Comparison of ENCODE assay signal across 26 cellular contexts in genomic region chr5:1544294-1545010, GRCh38. TPM values are rescaled to one million over a fixed set of nuclear protein-coding genes. Genes with fewer than 3 reads are reported as not detected.
DNase-seq lines count a peak whose midpoint lies in the region; ATAC-seq and TF ChIP-seq lines count a peak whose summit lies in the region.
"Had no signal": no experiment of that assay in that cellular context is flagged by ENCODE, and none has a peak within 500 bp of the region (broad histone marks: within the 10 kb centered on the region; RNA-seq: fewer than 3 reads in every experiment).

No MANE protein-coding gene starts in this region.

- H3K9me3 ChIP-seq in osteoblast (ENCODE audit: low read depth, low read length) = no peaks in the 10 kb centered on the region
- H3K9me3 ChIP-seq: esophagus squamous epithelium, gastrocnemius medialis, ovary had no signal

- H3K4me1 ChIP-seq in osteoblast (ENCODE audit: insufficient read depth, low read length) = peaks cover 7% of the 10 kb centered on the region
- H3K4me1 ChIP-seq: gastrocnemius medialis had no signal

- no peaks in the 10 kb centered on the region for H3K36me3 ChIP-seq in osteoblast (ENCODE audit: insufficient read depth, low read length)
- H3K36me3 ChIP-seq: esophagus squamous epithelium, gastrocnemius medialis, ovary had no signal

- TF ChIP-seq CTCF in GM13976 (IDR thresholded peaks at IDR 0.05; ENCODE audit: borderline replicate concordance, control extremely low read depth, extremely low read depth, insufficient read depth, missing control alignments) = no peak
- TF ChIP-seq CTCF in coronary artery (IDR thresholded peaks at IDR 0.05) = no peak
- no peak for TF ChIP-seq CTCF in osteoblast (IDR thresholded peaks at IDR 0.05; ENCODE audit: extremely low read depth, low read depth, low read length)

- H3K27ac ChIP-seq in coronary artery (peak overlapping the region in 1 of 2 donors; percentile 43), osteoblast (ENCODE audit: low read depth, low read length) (no peak overlapping the region)
- H3K27ac ChIP-seq: gastrocnemius medialis, ovary had no signal

- H3K4me2 ChIP-seq in osteoblast (ENCODE audit: insufficient read depth, low read length) = no peak overlapping the region

- peaks cover 21% of the 10 kb centered on the region for H3K27me3 ChIP-seq in osteoblast (ENCODE audit: insufficient read depth, low read length)
- H3K27me3 ChIP-seq: ovary had no signal

- no peaks in the 10 kb centered on the region for H3K79me2 ChIP-seq in osteoblast (ENCODE audit: insufficient read depth, low read length)

- H4K20me1 ChIP-seq in osteoblast (ENCODE audit: insufficient read depth, low read length) = no peaks in the 10 kb centered on the region

- in situ Hi-C loops in GM13976 (cut with MboI; ENCODE audit: low sequenced_read_pairs, unreplicated experiment) = no loop called here

- DNase-seq in 8988T = peak; percentile 18
- DNase-seq in GM13976 (ENCODE audit: low spot score) = peak; percentile 14
- peak; percentile 55 for DNase-seq in coronary artery (ENCODE audit: low spot score)
- DNase-seq in osteoblast (ENCODE audit: insufficient read length, low spot score, missing footprints) = peak; percentile 56
- no peak for DNase-seq in activated naive CD4-positive, alpha-beta T cell (lab: John Stamatoyannopoulos, UW)
- DNase-seq in NOMO-1 treated with dmso at 0.1 percent for 144 hours (lab: John Stamatoyannopoulos, UW; ENCODE audit: unreplicated experiment) = no peak
- no peak for DNase-seq in GDM1 (lab: John Stamatoyannopoulos, UW)
- DNase-seq: CD4-positive, CD25-positive, alpha-beta regulatory T cell; DMS153; effector memory CD4-positive, alpha-beta T cell; esophagus squamous epithelium; gastrocnemius medialis; mesenchymal stem cell; MM.1S; naive B cell; NCI-H1694; NCI-H69; ovary; stimulated activated CD4-positive, alpha-beta T cell treated with anti-CD3 and anti-CD28 coated beads, Interleukin-15, amount 100 ng/mL, for 24 hours; T1000 had no signal

- ATAC-seq in GM18498 (IDR thresholded peaks at IDR 0.05; ENCODE audit: unreplicated experiment) = no peak
- ATAC-seq: activated CD4-positive, CD25-positive, alpha-beta regulatory T cell treated with anti-CD3 and anti-CD28 coated beads, Interleukin-2, amount 50 U/mL, for 24 hours; gastrocnemius medialis; HCT116; K562; right cardiac atrium; Right ventricle myocardium inferior had no signal

- H3K4me3 ChIP-seq in coronary artery (no peak overlapping the region), osteoblast (ENCODE audit: insufficient read depth, low read length) (no peak overlapping the region)
- H3K4me3 ChIP-seq: esophagus squamous epithelium, gastrocnemius medialis, K562, ovary had no signal

- no peak overlapping the region for H2AFZ ChIP-seq in osteoblast (ENCODE audit: low read length)

RNA-seq across cellular contexts. Expression of gene LPCAT1, which starts 20.7 kb away (rescaled TPM):
- total RNA-seq in osteoblast = 11.6 and 15.6 TPM in 2 replicates

Comparison
In these comparisons a context has a peak if more than half of its experiments do, and no peak if none do; other contexts are left out.
1. DNase-seq: peak in 8988T (single experiment), GM13976 (single experiment), coronary artery (single experiment) and osteoblast (single experiment); none in activated naive CD4-positive, alpha-beta T cell (0 of 4), NOMO-1 treated with dmso at 0.1 percent for 144 hours (single experiment) and GDM1 (single experiment).